In the genomic region with DNA sequence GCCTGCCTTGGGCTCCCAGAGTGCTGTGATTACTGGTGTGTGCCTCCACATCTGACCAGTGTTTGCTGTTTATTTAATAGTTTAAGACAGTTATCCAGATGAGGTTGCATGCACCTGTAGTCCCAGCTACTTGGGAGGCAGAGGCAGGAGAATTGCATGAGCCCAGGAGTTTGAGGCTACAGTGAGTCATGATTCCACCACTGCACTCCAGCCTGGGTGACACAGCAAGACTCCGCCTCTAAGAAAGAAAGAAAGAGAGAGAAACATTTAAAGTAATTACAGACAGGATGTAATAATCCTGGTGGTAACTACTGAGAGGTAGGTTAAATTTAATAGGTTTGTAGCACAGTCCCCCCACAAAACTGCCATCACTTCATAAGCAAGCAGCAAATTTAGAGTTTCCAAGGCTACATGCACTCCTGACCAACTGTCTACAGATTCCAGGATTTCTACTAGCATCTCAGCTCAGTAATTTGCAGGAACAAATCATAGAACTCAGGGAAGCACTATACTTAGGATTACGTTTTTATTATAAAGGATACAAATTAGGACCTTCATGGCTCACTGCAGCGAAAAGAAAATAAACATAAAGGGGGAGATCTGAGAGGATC, we compare ENCODE assay signal across 10 cellular contexts.
DNase-seq lines count a peak whose midpoint lies in the region; ATAC-seq and TF ChIP-seq lines count a peak whose summit lies in the region.
"Had no signal": no experiment of that assay in that cellular context is flagged by ENCODE, and none has a peak within 500 bp of the region (broad histone marks: within the 10 kb centered on the region; RNA-seq: fewer than 3 reads in every experiment).

No MANE protein-coding gene starts in this region.

- peaks cover 27% of the 10 kb centered on the region for H3K4me1 Mint-ChIP-seq in activated T-cell treated with anti-CD3 and anti-CD28 coated beads, Interleukin-2, amount 50 U/mL, for 72 hours (ENCODE audit: low read depth)
- H3K4me1 Mint-ChIP-seq: naive B cell had no signal

- H3K27me3 Mint-ChIP-seq in activated T-cell treated with anti-CD3 and anti-CD28 coated beads, Interleukin-2, amount 50 U/mL, for 72 hours (ENCODE audit: low read depth) = no peaks in the 10 kb centered on the region
- H3K27me3 Mint-ChIP-seq: naive B cell had no signal

- CTCF ChIA-PET in AG04449 (lab: Yijun Ruan, JAX) = interaction anchor here (1.3 kb wide), 1 partner anchor 103 kb away, joined by 3 read pairs; no protein-coding TSS in a partner anchor

- peaks cover 8 to 19% of the 10 kb centered on the region in 2 donors for H3K36me3 Mint-ChIP-seq in activated T-cell treated with anti-CD3 and anti-CD28 coated beads, Interleukin-2, amount 50 U/mL, for 72 hours (ENCODE audit: insufficient read depth in 2 of 2)

- H3K9ac ChIP-seq in iPS-20b (ENCODE audit: low read depth, low read length) = peak overlapping the region; percentile 1; the same call in 1 of the 2 replicates

- peak; percentile 12 for DNase-seq in AG04449 (ENCODE audit: low read depth, low spot score)
- peak; percentile 63 for DNase-seq in HT-29 (ENCODE audit: low spot score)
- peak; percentile 12 to 18 for DNase-seq in activated T-cell treated with anti-CD3 and anti-CD28 coated beads, Interleukin-2, amount 50 U/mL, for 72 hours
- no peak for DNase-seq in lower lobe of right lung
- DNase-seq in SIG-M5 treated with dmso at 0.1 percent for 504 hours (lab: John Stamatoyannopoulos, UW; ENCODE audit: unreplicated experiment) = no peak
- DNase-seq: KG1, naive B cell had no signal

- H3K27me3 ChIP-seq in iPS-20b (ENCODE audit: insufficient read depth, low read length) (no peaks in the 10 kb centered on the region), lower lobe of right lung (ENCODE audit: low read depth) (no peaks in the 10 kb centered on the region)

- peak overlapping the region; percentile 66 for H3K27ac ChIP-seq in iPS-20b (ENCODE audit: low read length)
- no peak overlapping the region for H3K27ac ChIP-seq in lower lobe of right lung

- intact Hi-C loops in lower lobe of right lung (cut with DNase I) = no loop called here

- H3K4me1 ChIP-seq in iPS-20b (ENCODE audit: insufficient read depth, low read length) (peaks cover 44% of the 10 kb centered on the region), lower lobe of right lung (no peaks in the 10 kb centered on the region)

- POLR2A ChIA-PET in AG04449 (lab: Yijun Ruan, JAX) = no interaction called here

- H3K9me3 Mint-ChIP-seq in activated T-cell treated with anti-CD3 and anti-CD28 coated beads, Interleukin-2, amount 50 U/mL, for 72 hours = no peaks in the 10 kb centered on the region
- H3K9me3 Mint-ChIP-seq: naive B cell had no signal

- H3K4me3 ChIP-seq in AG04449 (ENCODE audit: low read depth, low read length) (no peak overlapping the region), iPS-20b (ENCODE audit: low read length) (no peak overlapping the region), lower lobe of right lung (no peak overlapping the region)

- peak overlapping the region; percentile 57 for H3K27ac Mint-ChIP-seq in activated T-cell treated with anti-CD3 and anti-CD28 coated beads, Interleukin-2, amount 50 U/mL, for 72 hours

- H3K4me3 Mint-ChIP-seq in activated T-cell treated with anti-CD3 and anti-CD28 coated beads, Interleukin-2, amount 50 U/mL, for 72 hours = peak overlapping the region; percentile 36 to 41
- H3K4me3 Mint-ChIP-seq: naive B cell had no signal

- no peak for TF ChIP-seq CTCF in AG04449 (IDR thresholded peaks at IDR 0.05; ENCODE audit: insufficient read depth, low read length, missing control alignments)
- no peak for TF ChIP-seq CTCF in lower lobe of right lung (IDR thresholded peaks at IDR 0.05)

- ATAC-seq in activated T-cell treated with anti-CD3 and anti-CD28 coated beads, Interleukin-2, amount 50 U/mL, for 72 hours (replicated peaks in 1 of 2) = peak; percentile 48 to 55
- ATAC-seq in HG02840 (IDR thresholded peaks at IDR 0.05; ENCODE audit: low FRiP score, unreplicated experiment) = no peak
- no peak for ATAC-seq in lower lobe of right lung
- no peak for ATAC-seq in HG02571 (IDR thresholded peaks at IDR 0.05; ENCODE audit: unreplicated experiment)

- H3K36me3 ChIP-seq in iPS-20b (ENCODE audit: insufficient read depth, low read depth, low read length) (peaks cover 37% of the 10 kb centered on the region), lower lobe of right lung (peaks cover 59% of the 10 kb centered on the region)

- H3K9me3 ChIP-seq in iPS-20b (ENCODE audit: insufficient read depth, low read depth, low read length) (no peaks in the 10 kb centered on the region), lower lobe of right lung (no peaks in the 10 kb centered on the region)

Comparison
In these comparisons a context has a peak if more than half of its experiments do, and no peak if none do; other contexts are left out.
1. DNase-seq: peak in AG04449 (single experiment), HT-29 (single experiment) and activated T-cell treated with anti-CD3 and anti-CD28 coated beads, Interleukin-2, amount 50 U/mL, for 72 hours (2 of 2); none in lower lobe of right lung (single experiment) and SIG-M5 treated with dmso at 0.1 percent for 504 hours (single experiment).
2. ATAC-seq: peak in activated T-cell treated with anti-CD3 and anti-CD28 coated beads, Interleukin-2, amount 50 U/mL, for 72 hours (2 of 2); none in HG02840 (single experiment), lower lobe of right lung (0 of 2) and HG02571 (single experiment).